15 cellular contexts compared by ENCODE assay signal in genomic region chr2:170712653-170713279, GRCh38. TPM values are rescaled to one million over a fixed set of nuclear protein-coding genes. Genes with fewer than 3 reads are reported as not detected.
DNase-seq lines count a peak whose midpoint lies in the region; ATAC-seq and TF ChIP-seq lines count a peak whose summit lies in the region.
"Had no signal": no experiment of that assay in that cellular context is flagged by ENCODE, and none has a peak within 500 bp of the region (broad histone marks: within the 10 kb centered on the region; RNA-seq: fewer than 3 reads in every experiment).

No MANE protein-coding gene starts in this region.

- in situ Hi-C loops in GM13976 (cut with MboI; ENCODE audit: low sequenced_read_pairs, unreplicated experiment): loop anchor here (10.0 to 25.0 kb wide), 2 partner anchors 102 to 1375 kb away; partner anchors contain the start of genes DLX1 and GAD1

- H3K9me2 ChIP-seq in hepatocyte (replicated peaks; ENCODE audit: insufficient read depth): no peaks in the 10 kb centered on the region

- no peak overlapping the region; the same call in 1 of the 2 replicates for H3K27ac ChIP-seq in HUES64 (ENCODE audit: low read depth, low read length)
- no peak overlapping the region for H3K27ac ChIP-seq in hepatocyte

- no peaks in the 10 kb centered on the region for H3K9me3 Mint-ChIP-seq in activated CD8-positive, alpha-beta T cell treated with anti-CD3 and anti-CD28 coated beads for 36 hours
- no peaks in the 10 kb centered on the region for H3K9me3 Mint-ChIP-seq in activated CD8-positive, alpha-beta T cell treated with anti-CD3 and anti-CD28 coated beads, Interleukin-2, amount 10 ng/mL, durations not matched to agents 7 days and 5 days (ENCODE audit: insufficient read depth)
- H3K9me3 Mint-ChIP-seq in stimulated activated memory B cell treated with anti-CD40 and anti-IgM and Interleukin-4, amounts not matched to agents 10 μg/mL and 1 μg/mL and 100 μg/mL, for 72 hours: no peaks in the 10 kb centered on the region

- no peaks in the 10 kb centered on the region for H3K9me3 ChIP-seq in HUES64 (ENCODE audit: insufficient read depth, low read depth, low read length)
- H3K9me3 ChIP-seq in hepatocyte (ENCODE audit: low read depth): no peaks in the 10 kb centered on the region

- H2AFZ ChIP-seq in hepatocyte: peak overlapping the region; percentile 24

- H3K4me2 ChIP-seq in hepatocyte: peak overlapping the region; percentile 97

- H3K27me3 Mint-ChIP-seq in activated CD8-positive, alpha-beta T cell treated with anti-CD3 and anti-CD28 coated beads for 36 hours: peaks cover 71% of the 10 kb centered on the region
- peaks cover 77% of the 10 kb centered on the region for H3K27me3 Mint-ChIP-seq in activated CD8-positive, alpha-beta T cell treated with anti-CD3 and anti-CD28 coated beads, Interleukin-2, amount 10 ng/mL, durations not matched to agents 7 days and 5 days (ENCODE audit: low read depth)
- H3K27me3 Mint-ChIP-seq in stimulated activated memory B cell treated with anti-CD40 and anti-IgM and Interleukin-4, amounts not matched to agents 10 μg/mL and 1 μg/mL and 100 μg/mL, for 72 hours: peaks cover 70% of the 10 kb centered on the region

- H3K36me3 Mint-ChIP-seq in activated CD8-positive, alpha-beta T cell treated with anti-CD3 and anti-CD28 coated beads for 36 hours (ENCODE audit: low read depth): no peaks in the 10 kb centered on the region
- no peaks in the 10 kb centered on the region for H3K36me3 Mint-ChIP-seq in activated CD8-positive, alpha-beta T cell treated with anti-CD3 and anti-CD28 coated beads, Interleukin-2, amount 10 ng/mL, durations not matched to agents 7 days and 5 days (ENCODE audit: low read depth)
- H3K36me3 Mint-ChIP-seq in stimulated activated memory B cell treated with anti-CD40 and anti-IgM and Interleukin-4, amounts not matched to agents 10 μg/mL and 1 μg/mL and 100 μg/mL, for 72 hours: no peaks in the 10 kb centered on the region

- peak overlapping the region; percentile 2 for H3K4me3 Mint-ChIP-seq in activated CD8-positive, alpha-beta T cell treated with anti-CD3 and anti-CD28 coated beads for 36 hours
- H3K4me3 Mint-ChIP-seq in activated CD8-positive, alpha-beta T cell treated with anti-CD3 and anti-CD28 coated beads, Interleukin-2, amount 10 ng/mL, durations not matched to agents 7 days and 5 days: no peak overlapping the region
- H3K4me3 Mint-ChIP-seq in stimulated activated memory B cell treated with anti-CD40 and anti-IgM and Interleukin-4, amounts not matched to agents 10 μg/mL and 1 μg/mL and 100 μg/mL, for 72 hours: no peak overlapping the region

- no peaks in the 10 kb centered on the region for H4K20me1 ChIP-seq in hepatocyte (ENCODE audit: insufficient read depth, poor library complexity, severe bottlenecking)

- DNase-seq in activated CD8-positive, alpha-beta T cell treated with anti-CD3 and anti-CD28 coated beads for 36 hours: no peak
- DNase-seq in activated CD8-positive, alpha-beta T cell treated with anti-CD3 and anti-CD28 coated beads, Interleukin-2, amount 10 ng/mL, durations not matched to agents 7 days and 5 days: no peak
- DNase-seq in hepatocyte (ENCODE audit: low spot score) (no peak), retina (peak; percentile 44), GM13976 (ENCODE audit: low spot score) (no peak), HEK293T (ENCODE audit: extremely low spot score) (no peak)
- DNase-seq: KBM-7, kidney glomerular epithelial cell, SIG-M5 had no signal

- H3K27ac Mint-ChIP-seq in activated CD8-positive, alpha-beta T cell treated with anti-CD3 and anti-CD28 coated beads for 36 hours: no peak overlapping the region
- H3K27ac Mint-ChIP-seq in activated CD8-positive, alpha-beta T cell treated with anti-CD3 and anti-CD28 coated beads, Interleukin-2, amount 10 ng/mL, durations not matched to agents 7 days and 5 days: no peak overlapping the region
- no peak overlapping the region for H3K27ac Mint-ChIP-seq in stimulated activated memory B cell treated with anti-CD40 and anti-IgM and Interleukin-4, amounts not matched to agents 10 μg/mL and 1 μg/mL and 100 μg/mL, for 72 hours

- H3K79me2 ChIP-seq in hepatocyte: no peaks in the 10 kb centered on the region

- peaks cover 100% of the 10 kb centered on the region for H3K27me3 ChIP-seq in HUES64 (ENCODE audit: insufficient read depth, low read length)
- H3K27me3 ChIP-seq in hepatocyte: peaks cover 80% of the 10 kb centered on the region

- peaks cover 40% of the 10 kb centered on the region for H3K4me1 Mint-ChIP-seq in activated CD8-positive, alpha-beta T cell treated with anti-CD3 and anti-CD28 coated beads for 36 hours (ENCODE audit: low read depth)
- peaks cover 22% of the 10 kb centered on the region for H3K4me1 Mint-ChIP-seq in activated CD8-positive, alpha-beta T cell treated with anti-CD3 and anti-CD28 coated beads, Interleukin-2, amount 10 ng/mL, durations not matched to agents 7 days and 5 days (ENCODE audit: low read depth)
- H3K4me1 Mint-ChIP-seq in stimulated activated memory B cell treated with anti-CD40 and anti-IgM and Interleukin-4, amounts not matched to agents 10 μg/mL and 1 μg/mL and 100 μg/mL, for 72 hours: peaks cover 13% of the 10 kb centered on the region

- H3K4me3 ChIP-seq in HUES64 (ENCODE audit: low read length) (peak overlapping the region; percentile 56), hepatocyte (no peak overlapping the region)

- intact Hi-C loops in activated CD8-positive, alpha-beta T cell treated with anti-CD3 and anti-CD28 coated beads for 36 hours (cut with micrococcal nuclease): loop anchor here (5.0 kb wide), 1 partner anchor 60 kb away; the partner anchor contains the start of gene ERICH2

- CTCF ChIA-PET in activated CD8-positive, alpha-beta T cell treated with anti-CD3 and anti-CD28 coated beads for 36 hours (lab: Charles Lee): interaction anchor here (1.1 to 3.7 kb wide), 7 partner anchors 11 to 389 kb away, joined by 3 to 15 read pairs (median 5); partner anchors contain the start of gene GAD1
- CTCF ChIA-PET in activated CD8-positive, alpha-beta T cell treated with anti-CD3 and anti-CD28 coated beads, Interleukin-2, amount 10 ng/mL, durations not matched to agents 7 days and 5 days (lab: Charles Lee): interaction anchor here (0.8 to 1.5 kb wide), 3 partner anchors 110 to 389 kb away, joined by 3 to 5 read pairs (median 4); no protein-coding TSS in a partner anchor
- CTCF ChIA-PET in HEK293T (lab: Yijun Ruan, JAX): interaction anchor here (0.8 to 1.4 kb wide), 3 partner anchors 9 to 12 kb away, joined by 3 to 4 read pairs (median 4); no protein-coding TSS in a partner anchor

- no peak for TF ChIP-seq CTCF in activated CD8-positive, alpha-beta T cell treated with anti-CD3 and anti-CD28 coated beads for 36 hours (IDR thresholded peaks at IDR 0.05)
- TF ChIP-seq CTCF in hepatocyte (IDR thresholded peaks at IDR 0.05; ENCODE audit: poor library complexity) (no peak), GM13976 (IDR thresholded peaks at IDR 0.05; ENCODE audit: borderline replicate concordance, control extremely low read depth, extremely low read depth, insufficient read depth, missing control alignments) (no peak)

- no peak overlapping the region for H3K9ac ChIP-seq in HUES64 (ENCODE audit: low read depth, low read length)

- no peak for ATAC-seq in activated CD8-positive, alpha-beta T cell treated with anti-CD3 and anti-CD28 coated beads for 36 hours
- ATAC-seq in activated CD8-positive, alpha-beta T cell treated with anti-CD3 and anti-CD28 coated beads, Interleukin-2, amount 10 ng/mL, durations not matched to agents 7 days and 5 days: no peak
- no peak for ATAC-seq in stimulated activated memory B cell treated with anti-CD40 and anti-IgM and Interleukin-4, amounts not matched to agents 10 μg/mL and 1 μg/mL and 100 μg/mL, for 72 hours
- ATAC-seq: HCT116 had no signal

- POLR2A ChIA-PET in activated CD8-positive, alpha-beta T cell treated with anti-CD3 and anti-CD28 coated beads for 36 hours (lab: Charles Lee): no interaction called here
- POLR2A ChIA-PET in activated CD8-positive, alpha-beta T cell treated with anti-CD3 and anti-CD28 coated beads, Interleukin-2, amount 10 ng/mL, durations not matched to agents 7 days and 5 days (lab: Charles Lee): no interaction called here
- POLR2A ChIA-PET in HEK293T (lab: Yijun Ruan, JAX): interaction anchor here (1.0 kb wide), 1 partner anchor 28 kb away, joined by 3 read pairs; no protein-coding TSS in a partner anchor

- H3K4me1 ChIP-seq in HUES64 (ENCODE audit: insufficient read depth, low read length): peaks cover 35% of the 10 kb centered on the region
- H3K4me1 ChIP-seq in hepatocyte (ENCODE audit: insufficient read depth): peaks cover 24% of the 10 kb centered on the region

- no peaks in the 10 kb centered on the region for H3K36me3 ChIP-seq in HUES64 (ENCODE audit: insufficient read depth, low read length)
- no peaks in the 10 kb centered on the region for H3K36me3 ChIP-seq in hepatocyte (replicated peaks; ENCODE audit: insufficient read depth, low read depth)

- 13% methylated on average over 21 of the region's 21 CpGs for WGBS in HUES64
- 36% methylated on average over 21 of the region's 21 CpGs for WGBS in hepatocyte (ENCODE audit: low lambda C conversion rate, missing lambda C conversion rate)

TF ChIP-seq in HEK293T, 16 proteins besides CTCF, POLR2A, EP300 and RAD21:
- TF ChIP-seq SP1 (IDR thresholded peaks at IDR 0.05) (no peak), FOXA1 (IDR thresholded peaks at IDR 0.05) (no peak), SUZ12 (IDR thresholded peaks at IDR 0.05) (no peak), CTBP1 (IDR thresholded peaks at IDR 0.05; ENCODE audit: borderline replicate concordance) (no peak)

RNA-seq across cellular contexts. Expression of gene SP5, which starts 2.4 kb away (rescaled TPM):
- not detected for total RNA-seq in activated CD8-positive, alpha-beta T cell treated with anti-CD3 and anti-CD28 coated beads for 36 hours
- total RNA-seq in activated CD8-positive, alpha-beta T cell treated with anti-CD3 and anti-CD28 coated beads, Interleukin-2, amount 10 ng/mL, durations not matched to agents 7 days and 5 days: not detected
- 36.1 TPM for polyA plus RNA-seq in HUES64 (2013, experiment 1 of 2)
- 55.5 TPM for polyA plus RNA-seq in HUES64 (2013, experiment 2 of 2)
- total RNA-seq in hepatocyte: 1.0 and 1.9 TPM in 2 replicates
- polyA plus RNA-seq in hepatocyte: 1.8 and 2.4 TPM in 2 replicates
- total RNA-seq: chondrocyte, epithelial cell of proximal tubule had no signal

RNA-seq across cellular contexts. Expression of gene ERICH2, which starts 57.4 kb away (rescaled TPM):
- total RNA-seq in activated CD8-positive, alpha-beta T cell treated with anti-CD3 and anti-CD28 coated beads for 36 hours: not detected
- total RNA-seq in activated CD8-positive, alpha-beta T cell treated with anti-CD3 and anti-CD28 coated beads, Interleukin-2, amount 10 ng/mL, durations not matched to agents 7 days and 5 days: not detected
- polyA plus RNA-seq in HUES64 (2013, experiment 1 of 2): 3.5 TPM
- polyA plus RNA-seq in HUES64 (2013, experiment 2 of 2): 3.7 TPM
- 0.52 TPM in 1 of 2 replicates, not detected in the other for total RNA-seq in hepatocyte
- polyA plus RNA-seq in hepatocyte: 1.9 and 3.1 TPM in 2 replicates
- total RNA-seq: epithelial cell of proximal tubule, urinary bladder had no signal
